8 cellular contexts compared by ENCODE assay signal in the genomic region with DNA sequence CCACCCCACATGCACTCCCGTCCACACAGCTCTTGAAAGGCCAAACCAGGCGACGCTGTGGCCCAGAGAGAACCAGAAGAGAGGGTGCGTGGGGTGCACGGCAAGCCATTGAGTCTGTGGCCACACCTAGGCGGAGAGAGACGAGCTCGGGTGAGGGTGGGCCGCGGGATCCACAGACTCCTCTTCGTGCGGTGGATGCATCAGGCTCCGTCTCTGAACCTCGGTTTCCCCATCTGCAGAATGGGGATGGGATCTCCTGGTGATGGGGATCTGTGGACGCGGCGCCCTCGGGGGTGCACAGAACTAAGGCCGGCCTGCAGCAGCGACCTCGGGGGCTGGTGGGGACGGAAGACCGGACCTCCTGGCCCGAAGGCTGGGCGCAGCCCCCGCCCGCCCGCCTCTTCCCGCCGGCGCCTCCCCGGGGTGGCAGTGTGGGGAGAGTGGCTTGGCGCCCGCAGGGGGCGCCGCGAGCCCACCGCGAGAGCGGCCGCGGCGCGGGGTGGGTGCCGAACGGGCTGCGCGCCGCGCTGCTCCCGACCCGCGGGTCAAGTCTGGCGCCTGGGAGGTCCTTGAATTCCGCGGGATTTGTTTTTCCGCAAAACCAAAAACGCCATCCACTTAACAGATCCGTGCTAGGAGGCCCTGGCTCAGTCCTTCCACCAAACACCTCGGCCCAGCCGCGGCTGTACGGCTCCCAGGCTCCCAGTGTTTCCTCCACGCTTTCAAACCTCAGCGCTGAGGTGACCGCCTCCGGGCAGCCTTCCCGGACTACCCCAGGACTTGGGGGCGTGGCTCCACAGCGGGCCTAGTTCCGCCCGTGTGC. TPM values are rescaled to one million over a fixed set of nuclear protein-coding genes. Genes with fewer than 3 reads are reported as not detected.
DNase-seq lines count a peak whose midpoint lies in the region; ATAC-seq and TF ChIP-seq lines count a peak whose summit lies in the region.

No MANE protein-coding gene starts in this region.

- peak overlapping the region; percentile 32 for H3K27ac Mint-ChIP-seq in activated CD4-positive, alpha-beta memory T cell treated with anti-CD3 and anti-CD28 coated beads, Interleukin-2, amount 10 ng/mL, durations not matched to agents 7 days and 5 days
- H3K27ac Mint-ChIP-seq in endothelial cell (ENCODE audit: unreplicated experiment) (no peak overlapping the region), mesothelial cell of epicardium (peak overlapping the region; percentile 25)

- CTCF ChIA-PET in AG04449 (lab: Yijun Ruan, JAX): interaction anchor here (1.0 to 3.3 kb wide), 7 partner anchors 10 to 285 kb away, joined by 3 to 34 read pairs (median 4); no protein-coding TSS in a partner anchor
- CTCF ChIA-PET in activated CD4-positive, alpha-beta memory T cell treated with anti-CD3 and anti-CD28 coated beads, Interleukin-2, amount 10 ng/mL, durations not matched to agents 7 days and 5 days (lab: Charles Lee): interaction anchor here (0.6 to 1.8 kb wide), 6 partner anchors 10 to 285 kb away, joined by 3 to 13 read pairs (median 4); no protein-coding TSS in a partner anchor

- intact Hi-C loops in testis (cut with DNase I; ENCODE audit: low total_unique reads): loop anchor here (5.0 kb wide), 1 partner anchor 286 kb away; no protein-coding TSS in a partner anchor

- peak overlapping the region in 1 of 2 donors; percentile 68 for H3K27ac ChIP-seq in testis

- DNase-seq in AG04449 (ENCODE audit: low read depth, low spot score) (no peak), NCI-H1417 treated with DMSO at 0.1 percent for 48 hours (lab: John Stamatoyannopoulos, UW) (peak; percentile 14), endothelial cell (ENCODE audit: low spot score) (peak; percentile 64), mesothelial cell of epicardium (ENCODE audit: low spot score in 2 of 2, unreplicated experiment in 2 of 2) (peak in 1 of 2 experiments; percentile 61), testis (peak; percentile 44)
- DNase-seq in activated CD4-positive, alpha-beta memory T cell treated with anti-CD3 and anti-CD28 coated beads, Interleukin-2, amount 10 ng/mL, durations not matched to agents 7 days and 5 days: peak; percentile 46

- 7 to 10% methylated on average over 11 to 72 of the region's 72 CpGs for WGBS in testis, 2 donors

- H3K4me1 ChIP-seq in testis: peaks cover 9% of the 10 kb centered on the region

- no peaks in the 10 kb centered on the region for H3K36me3 ChIP-seq in testis (ENCODE audit: low read depth, missing control alignments)

- TF ChIP-seq POLR2A in testis (IDR thresholded peaks at IDR 0.05): no peak

- H3K4me3 ChIP-seq in AG04449 (ENCODE audit: low read depth, low read length): peak overlapping the region; percentile 59
- H3K4me3 ChIP-seq in testis: peak overlapping the region; percentile 49 to 57

- H3K27me3 Mint-ChIP-seq in activated CD4-positive, alpha-beta memory T cell treated with anti-CD3 and anti-CD28 coated beads, Interleukin-2, amount 10 ng/mL, durations not matched to agents 7 days and 5 days: peaks cover 12% of the 10 kb centered on the region
- H3K27me3 Mint-ChIP-seq in endothelial cell (ENCODE audit: unreplicated experiment) (peaks cover 5% of the 10 kb centered on the region), mesothelial cell of epicardium (ENCODE audit: low read depth) (peaks cover 4% of the 10 kb centered on the region)

- peaks cover 34% of the 10 kb centered on the region for H3K4me1 Mint-ChIP-seq in activated CD4-positive, alpha-beta memory T cell treated with anti-CD3 and anti-CD28 coated beads, Interleukin-2, amount 10 ng/mL, durations not matched to agents 7 days and 5 days
- peaks cover 38% of the 10 kb centered on the region for H3K4me1 Mint-ChIP-seq in endothelial cell (ENCODE audit: unreplicated experiment)
- H3K4me1 Mint-ChIP-seq in mesothelial cell of epicardium: peaks cover 22% of the 10 kb centered on the region

- TF ChIP-seq CTCF in AG04449 (IDR thresholded peaks at IDR 0.05; ENCODE audit: insufficient read depth, low read length, missing control alignments) (peak; percentile 37), endothelial cell (IDR thresholded peaks at IDR 0.05; ENCODE audit: unreplicated experiment) (peak; percentile 68), mesothelial cell of epicardium (IDR thresholded peaks at IDR 0.05; ENCODE audit: unreplicated experiment) (peak; percentile 34), testis (IDR thresholded peaks at IDR 0.05) (peak in 1 of 3 experiments; percentile 59)

- ATAC-seq in GM18502 (IDR thresholded peaks at IDR 0.05; ENCODE audit: poor library complexity, unreplicated experiment): peak; percentile 59
- ATAC-seq in HG03045 (IDR thresholded peaks at IDR 0.05; ENCODE audit: unreplicated experiment): no peak

- H3K9me3 ChIP-seq in testis: no peaks in the 10 kb centered on the region

- POLR2A ChIA-PET in AG04449 (lab: Yijun Ruan, JAX): no interaction called here
- POLR2A ChIA-PET in activated CD4-positive, alpha-beta memory T cell treated with anti-CD3 and anti-CD28 coated beads, Interleukin-2, amount 10 ng/mL, durations not matched to agents 7 days and 5 days (lab: Charles Lee): interaction anchor here (2.9 kb wide), 1 partner anchor 11 kb away, joined by 14 read pairs; no protein-coding TSS in a partner anchor

- H3K27me3 ChIP-seq in testis: no peaks in the 10 kb centered on the region

- H3K4me3 Mint-ChIP-seq in activated CD4-positive, alpha-beta memory T cell treated with anti-CD3 and anti-CD28 coated beads, Interleukin-2, amount 10 ng/mL, durations not matched to agents 7 days and 5 days: peak overlapping the region; percentile 75
- H3K4me3 Mint-ChIP-seq in endothelial cell (ENCODE audit: unreplicated experiment) (peak overlapping the region; percentile 86), mesothelial cell of epicardium (peak overlapping the region; percentile 74)

- no peaks in the 10 kb centered on the region for H3K36me3 Mint-ChIP-seq in activated CD4-positive, alpha-beta memory T cell treated with anti-CD3 and anti-CD28 coated beads, Interleukin-2, amount 10 ng/mL, durations not matched to agents 7 days and 5 days (ENCODE audit: low read depth)
- no peaks in the 10 kb centered on the region for H3K36me3 Mint-ChIP-seq in endothelial cell (ENCODE audit: low read depth, unreplicated experiment)
- H3K36me3 Mint-ChIP-seq in mesothelial cell of epicardium: no peaks in the 10 kb centered on the region

- H3K9me3 Mint-ChIP-seq in activated CD4-positive, alpha-beta memory T cell treated with anti-CD3 and anti-CD28 coated beads, Interleukin-2, amount 10 ng/mL, durations not matched to agents 7 days and 5 days: no peaks in the 10 kb centered on the region
- H3K9me3 Mint-ChIP-seq in endothelial cell (ENCODE audit: unreplicated experiment) (no peaks in the 10 kb centered on the region), mesothelial cell of epicardium (peaks cover 1% of the 10 kb centered on the region)

RNA-seq across cellular contexts. Expression of a gene that starts 13.2 kb away (rescaled TPM):
- 10 to 100 TPM; 83.6 to 84.7 TPM for total RNA-seq in activated CD4-positive, alpha-beta memory T cell treated with anti-CD3 and anti-CD28 coated beads, Interleukin-2, amount 10 ng/mL, durations not matched to agents 7 days and 5 days
- total RNA-seq in endothelial cell (ENCODE audit: unreplicated experiment) (42.0 TPM), mesothelial cell of epicardium (51.5 to 54.5 TPM (median 54.4 TPM) in 3 replicates), testis (10 to 100 TPM; 55.6 to 59.9 TPM)
- polyA plus RNA-seq in testis (ENCODE audit: insufficient read depth, low read depth, low replicate concordance): 39.1 TPM
